ENCODE assay signal across 14 cellular contexts in genomic region chr15:77402740-77403379, GRCh38. TPM values are rescaled to one million over a fixed set of nuclear protein-coding genes. Genes with fewer than 3 reads are reported as not detected.
DNase-seq lines count a peak whose midpoint lies in the region; ATAC-seq and TF ChIP-seq lines count a peak whose summit lies in the region.
"Had no signal": no experiment of that assay in that cellular context is flagged by ENCODE, and none has a peak within 500 bp of the region (broad histone marks: within the 10 kb centered on the region; RNA-seq: fewer than 3 reads in every experiment).

No MANE protein-coding gene starts in this region.

- H3K27me3 Mint-ChIP-seq in activated T-helper 1 cell treated with anti-CD3 and anti-CD28 coated beads, Interleukin-12 subunit alpha, Interleukin-12 subunit beta, Interleukin-2, Interleukin-4 antibody, amounts not matched to agents 30 ng/mL and 10 ng/mL and 1 ng/mL, durations not matched to agents 14 hours and 24 hours and 36 hours (ENCODE audit: insufficient read depth) = no peaks in the 10 kb centered on the region

- no peak overlapping the region for H3K4me3 ChIP-seq in A673 (ENCODE audit: low read depth, low read length, poor library complexity, severe bottlenecking)
- H3K4me3 ChIP-seq in fibroblast of villous mesenchyme (ENCODE audit: low read depth, low read length) = no peak overlapping the region
- no peak overlapping the region for H3K4me3 ChIP-seq in upper lobe of right lung
- H3K4me3 ChIP-seq: PC-9 had no signal

- H3K36me3 ChIP-seq in A673 (ENCODE audit: insufficient read depth, low read length, poor library complexity, severe bottlenecking) (no peaks in the 10 kb centered on the region), upper lobe of right lung (no peaks in the 10 kb centered on the region)

- no peak for ATAC-seq in HG02610 (IDR thresholded peaks at IDR 0.05; ENCODE audit: unreplicated experiment)
- no peak for ATAC-seq in upper lobe of right lung
- ATAC-seq in HG03442 (IDR thresholded peaks at IDR 0.05; ENCODE audit: unreplicated experiment) = no peak
- no peak for ATAC-seq in GM21381 (IDR thresholded peaks at IDR 0.05; ENCODE audit: unreplicated experiment)
- ATAC-seq: CD8-positive, alpha-beta T cell; sciatic nerve had no signal

- CTCF ChIA-PET in A673 (lab: Charles Lee) = no interaction called here
- CTCF ChIA-PET in GM10248 (lab: Yijun Ruan, JAX) = interaction anchor here (1.0 kb wide), 1 partner anchor 17 kb away, joined by 3 read pairs; the partner anchor contains the start of gene PEAK1

- no peak for DNase-seq in A673 (ENCODE audit: low spot score)
- peak; percentile 38 for DNase-seq in GM10248 (ENCODE audit: extremely low spot score)
- DNase-seq in activated T-helper 1 cell treated with anti-CD3 and anti-CD28 coated beads, Interleukin-12 subunit alpha, Interleukin-12 subunit beta, Interleukin-2, Interleukin-4 antibody, amounts not matched to agents 30 ng/mL and 10 ng/mL and 1 ng/mL, durations not matched to agents 14 hours and 24 hours and 36 hours (ENCODE audit: low spot score) = no peak
- peak; percentile 82 for DNase-seq in fibroblast of villous mesenchyme (ENCODE audit: low read depth)
- DNase-seq in upper lobe of right lung = no peak
- DNase-seq: activated gamma-delta T cell; CD8-positive, alpha-beta T cell; effector memory CD4-positive, alpha-beta T cell; NCI-H1930; PC-9 had no signal

- BruUV-seq in A673 (replicated peaks; lab: Mats Ljungman, UMichigan) = no TSS peak

- H3K4me3 Mint-ChIP-seq in activated T-helper 1 cell treated with anti-CD3 and anti-CD28 coated beads, Interleukin-12 subunit alpha, Interleukin-12 subunit beta, Interleukin-2, Interleukin-4 antibody, amounts not matched to agents 30 ng/mL and 10 ng/mL and 1 ng/mL, durations not matched to agents 14 hours and 24 hours and 36 hours = no peak overlapping the region
- H3K4me3 Mint-ChIP-seq: CD8-positive, alpha-beta T cell had no signal

- POLR2A ChIA-PET in A673 (lab: Charles Lee; ENCODE audit: low non-redundant PET) (no interaction called here), GM10248 (lab: Yijun Ruan, JAX) (no interaction called here)

- H3K4me1 ChIP-seq in A673 (ENCODE audit: insufficient read depth, low read length, poor library complexity, severe bottlenecking) (peaks cover 13% of the 10 kb centered on the region), upper lobe of right lung (no peaks in the 10 kb centered on the region)

- TF ChIP-seq CTCF in A673 (conservative IDR thresholded peaks at IDR 0.05; ENCODE audit: low read depth, low read length) (no peak), GM10248 (IDR thresholded peaks at IDR 0.05; ENCODE audit: control extremely low read depth, extremely low read depth, low read depth, missing control alignments) (no peak), fibroblast of villous mesenchyme (IDR thresholded peaks at IDR 0.05; ENCODE audit: insufficient read depth, low read depth, low read length) (no peak), upper lobe of right lung (IDR thresholded peaks at IDR 0.05) (no peak)

- H3K27me3 ChIP-seq in A673 (replicated peaks; ENCODE audit: insufficient read depth, low read depth, low read length, poor library complexity) (no peaks in the 10 kb centered on the region), upper lobe of right lung (no peaks in the 10 kb centered on the region)

- peaks cover 38% of the 10 kb centered on the region for H3K4me1 Mint-ChIP-seq in activated T-helper 1 cell treated with anti-CD3 and anti-CD28 coated beads, Interleukin-12 subunit alpha, Interleukin-12 subunit beta, Interleukin-2, Interleukin-4 antibody, amounts not matched to agents 30 ng/mL and 10 ng/mL and 1 ng/mL, durations not matched to agents 14 hours and 24 hours and 36 hours (ENCODE audit: low read depth)

- peaks cover 28% of the 10 kb centered on the region for H3K9me3 ChIP-seq in A673 (ENCODE audit: low read depth, low read length, poor library complexity, severe bottlenecking)
- H3K9me3 ChIP-seq in upper lobe of right lung = peaks cover 12% of the 10 kb centered on the region

- peak overlapping the region; percentile 8 for H3K27ac Mint-ChIP-seq in activated T-helper 1 cell treated with anti-CD3 and anti-CD28 coated beads, Interleukin-12 subunit alpha, Interleukin-12 subunit beta, Interleukin-2, Interleukin-4 antibody, amounts not matched to agents 30 ng/mL and 10 ng/mL and 1 ng/mL, durations not matched to agents 14 hours and 24 hours and 36 hours
- H3K27ac Mint-ChIP-seq: CD8-positive, alpha-beta T cell had no signal

- peaks cover 12% of the 10 kb centered on the region for H3K36me3 Mint-ChIP-seq in activated T-helper 1 cell treated with anti-CD3 and anti-CD28 coated beads, Interleukin-12 subunit alpha, Interleukin-12 subunit beta, Interleukin-2, Interleukin-4 antibody, amounts not matched to agents 30 ng/mL and 10 ng/mL and 1 ng/mL, durations not matched to agents 14 hours and 24 hours and 36 hours (ENCODE audit: low read depth)

- peaks cover 27% of the 10 kb centered on the region for H3K9me3 Mint-ChIP-seq in activated T-helper 1 cell treated with anti-CD3 and anti-CD28 coated beads, Interleukin-12 subunit alpha, Interleukin-12 subunit beta, Interleukin-2, Interleukin-4 antibody, amounts not matched to agents 30 ng/mL and 10 ng/mL and 1 ng/mL, durations not matched to agents 14 hours and 24 hours and 36 hours

- intact Hi-C loops in A673 (cut with micrococcal nuclease; ENCODE audit: unreplicated experiment) = no loop called here
- intact Hi-C loops in activated T-helper 1 cell treated with anti-CD3 and anti-CD28 coated beads, Interleukin-12 subunit alpha, Interleukin-12 subunit beta, Interleukin-2, Interleukin-4 antibody, amounts not matched to agents 30 ng/mL and 10 ng/mL and 1 ng/mL, durations not matched to agents 14 hours and 24 hours and 36 hours (cut with micrococcal nuclease) = loop anchor here (1.0 to 10.0 kb wide), 2 partner anchors 17 to 218 kb away; partner anchors contain the start of genes HMG20A and PEAK1
- intact Hi-C loops in upper lobe of right lung (cut with DNase I) = no loop called here

- H3K27ac ChIP-seq in A673 (ENCODE audit: low read depth, low read length, poor library complexity, severe bottlenecking) (peak overlapping the region; percentile 66), upper lobe of right lung (no peak overlapping the region)
- H3K27ac ChIP-seq: PC-9 had no signal

RNA-seq across cellular contexts. Expression of gene PEAK1, which starts 17.0 kb away (rescaled TPM):
- total RNA-seq in A673 (2021) = 36.7 and 39.8 TPM in 2 replicates
- 24.3 and 27.0 TPM in 2 replicates for total RNA-seq in activated T-helper 1 cell treated with anti-CD3 and anti-CD28 coated beads, Interleukin-12 subunit alpha, Interleukin-12 subunit beta, Interleukin-2, Interleukin-4 antibody, amounts not matched to agents 30 ng/mL and 10 ng/mL and 1 ng/mL, durations not matched to agents 14 hours and 24 hours and 36 hours
- total RNA-seq in fibroblast of villous mesenchyme = 68.0 and 77.3 TPM in 2 replicates
- total RNA-seq in upper lobe of right lung = 139 TPM

RNA-seq across cellular contexts. Expression of gene HMG20A, which starts 17.8 kb away (rescaled TPM):
- total RNA-seq in A673 (2021) (43.2 and 49.9 TPM in 2 replicates), fibroblast of villous mesenchyme (30.9 and 36.7 TPM in 2 replicates), upper lobe of right lung (41.9 TPM)
- 42.5 and 46.5 TPM in 2 replicates for total RNA-seq in activated T-helper 1 cell treated with anti-CD3 and anti-CD28 coated beads, Interleukin-12 subunit alpha, Interleukin-12 subunit beta, Interleukin-2, Interleukin-4 antibody, amounts not matched to agents 30 ng/mL and 10 ng/mL and 1 ng/mL, durations not matched to agents 14 hours and 24 hours and 36 hours

Comparison
In these comparisons a context has a peak if more than half of its experiments do, and no peak if none do; other contexts are left out.
1. DNase-seq: peak in GM10248 (single experiment) and fibroblast of villous mesenchyme (single experiment); none in A673 (single experiment), activated T-helper 1 cell treated with anti-CD3 and anti-CD28 coated beads, Interleukin-12 subunit alpha, Interleukin-12 subunit beta, Interleukin-2, Interleukin-4 antibody, amounts not matched to agents 30 ng/mL and 10 ng/mL and 1 ng/mL, durations not matched to agents 14 hours and 24 hours and 36 hours (single experiment) and upper lobe of right lung (single experiment).